Comparison of ENCODE assay signal across 8 cellular contexts in genomic region chr1:52365746-52366516, GRCh38. TPM values are rescaled to one million over a fixed set of nuclear protein-coding genes. Genes with fewer than 3 reads are reported as not detected.
A peak's percentile ranks its signal among the peaks of the same experiment; 100 is the strongest.
DNase-seq lines count a peak whose midpoint lies in the region; ATAC-seq and TF ChIP-seq lines count a peak whose summit lies in the region.

Gene CC2D1B (minus strand): TSS chr1:52366205. CDS start chr1:52364620, 1,585 bp downstream.

- H2AFZ ChIP-seq in H9 (ENCODE audit: low read length): no peak within 1 kb of the TSS

- ATAC-seq in stimulated activated naive CD8-positive, alpha-beta T cell treated with anti-CD3 and anti-CD28 coated beads, Interleukin-15, amount 100 ng/mL, for 72 hours: peak; percentile 95

- H2BK20ac ChIP-seq in H9 (ENCODE audit: low read depth, low read length, poor library complexity, severe bottlenecking): no peak within 1 kb of the TSS

- no peak within 1 kb of the TSS for H2BK15ac ChIP-seq in H9 (ENCODE audit: low read depth, low read length)

- peaks cover 8 to 34% (median 26%) of the 10 kb centered on the region in 3 experiments for H3K36me3 Mint-ChIP-seq in H9 (ENCODE audit: insufficient read depth in 1 of 3, low read depth in 3 of 3)
- peaks cover 22% of the 10 kb centered on the region for H3K36me3 Mint-ChIP-seq in nephron progenitor cell (ENCODE audit: low read depth)

- no peak within 1 kb of the TSS for H3K23ac ChIP-seq in H9 (ENCODE audit: insufficient read length, low read depth, low read length)

- TF ChIP-seq CTCF in H9 (conservative IDR thresholded peaks at IDR 0.05) (no peak), fibroblast of the aortic adventitia (IDR thresholded peaks at IDR 0.05; ENCODE audit: insufficient read depth, low read length) (no peak), nephron progenitor cell (IDR thresholded peaks at IDR 0.05) (no peak)

- no peak within 1 kb of the TSS for H4K91ac ChIP-seq in H9 (ENCODE audit: insufficient read length, low read depth, low read length)

- no peak within 1 kb of the TSS for H2BK12ac ChIP-seq in H9 (ENCODE audit: insufficient read length, low read depth, low read length)

- no peak within 1 kb of the TSS for H4K5ac ChIP-seq in H9 (ENCODE audit: insufficient read length, low read depth, low read length)

- H3K4me3 ChIP-seq in MG63 (peak within 1 kb of the TSS; percentile 71), fibroblast of the aortic adventitia (ENCODE audit: low read depth, low read length) (peak within 1 kb of the TSS; percentile 92)

- H3K4me2 ChIP-seq in H9 (ENCODE audit: insufficient read depth, insufficient read length, low read length): peak within 1 kb of the TSS; percentile 86

- H3K23me2 ChIP-seq in H9 (ENCODE audit: insufficient read length, low read depth, low read length, poor library complexity, severe bottlenecking): peaks cover 5% of the 10 kb centered on the region

- H3K14ac ChIP-seq in H9 (ENCODE audit: insufficient read depth, low read length): peak within 1 kb of the TSS; percentile 60

- no peaks in the 10 kb centered on the region for H3K9me3 ChIP-seq in H9 (ENCODE audit: control insufficient read depth, low read depth, low read length)
- no peaks in the 10 kb centered on the region for H3K9me3 ChIP-seq in MG63

- H3K27me3 Mint-ChIP-seq in H9 (ENCODE audit: low read depth): no peaks in the 10 kb centered on the region
- peaks cover 10% of the 10 kb centered on the region for H3K27me3 Mint-ChIP-seq in nephron progenitor cell (ENCODE audit: low read depth, poor library complexity)
- no peaks in the 10 kb centered on the region for H3K27me3 Mint-ChIP-seq in stimulated activated naive CD8-positive, alpha-beta T cell treated with anti-CD3 and anti-CD28 coated beads, Interleukin-15, amount 100 ng/mL, for 72 hours

- no peak within 1 kb of the TSS for H3K56ac ChIP-seq in H9 (ENCODE audit: insufficient read length, low read depth, low read length)

- H3K4me3 Mint-ChIP-seq in H9: peak within 1 kb of the TSS; percentile 89 to 91
- peak within 1 kb of the TSS; percentile 94 for H3K4me3 Mint-ChIP-seq in nephron progenitor cell
- peak within 1 kb of the TSS; percentile 87 to 95 for H3K4me3 Mint-ChIP-seq in stimulated activated naive CD8-positive, alpha-beta T cell treated with anti-CD3 and anti-CD28 coated beads, Interleukin-15, amount 100 ng/mL, for 72 hours

- H3K4me1 ChIP-seq in H9 (ENCODE audit: insufficient read depth, low read length): no peaks in the 10 kb centered on the region

- H3K9me3 Mint-ChIP-seq in H9 (no peaks in the 10 kb centered on the region), nephron progenitor cell (no peaks in the 10 kb centered on the region)
- H3K9me3 Mint-ChIP-seq in stimulated activated naive CD8-positive, alpha-beta T cell treated with anti-CD3 and anti-CD28 coated beads, Interleukin-15, amount 100 ng/mL, for 72 hours: no peaks in the 10 kb centered on the region

- DNase-seq in G401 (ENCODE audit: low spot score) (peak; percentile 96), H9 (peak; percentile 99), MG63 (peak; percentile 98), SHP77 treated with DMSO at 0.1 percent for 48 hours (lab: John Stamatoyannopoulos, UW) (peak; percentile 94), fibroblast of the aortic adventitia (ENCODE audit: low read depth) (peak; percentile 95), nephron progenitor cell (peak; percentile 100)
- peak; percentile 100 for DNase-seq in activated effector memory CD4-positive, alpha-beta T cell treated with anti-CD3 and anti-CD28 coated beads, Interleukin-2, amount 50 U/mL, for 16 hours
- DNase-seq in stimulated activated naive CD8-positive, alpha-beta T cell treated with anti-CD3 and anti-CD28 coated beads, Interleukin-15, amount 100 ng/mL, for 72 hours: peak; percentile 100

- in situ Hi-C loops in G401 (cut with HindIII; ENCODE audit: low sequenced_read_pairs): no loop called here

- no peak within 1 kb of the TSS for H2BK120ac ChIP-seq in H9 (ENCODE audit: low read depth, low read length, poor library complexity, severe bottlenecking)

- no peak within 1 kb of the TSS for H2BK5ac ChIP-seq in H9 (ENCODE audit: insufficient read length, low read length)

- no peaks in the 10 kb centered on the region for H3K79me2 ChIP-seq in H9 (ENCODE audit: insufficient read depth, low read length)

- H2AK5ac ChIP-seq in H9 (ENCODE audit: insufficient read length, low read length): no peak within 1 kb of the TSS

- no peak within 1 kb of the TSS for H4K8ac ChIP-seq in H9 (replicated peaks; ENCODE audit: insufficient read length, low read depth, low read length)

- H3K36me3 ChIP-seq in MG63: peaks cover 22% of the 10 kb centered on the region

- no peak within 1 kb of the TSS for H3T11ph ChIP-seq in H9 (ENCODE audit: low read length)

- peaks cover 28 to 29% of the 10 kb centered on the region in 2 experiments for H3K4me1 Mint-ChIP-seq in H9
- H3K4me1 Mint-ChIP-seq in nephron progenitor cell: peaks cover 43% of the 10 kb centered on the region
- peaks cover 48% of the 10 kb centered on the region for H3K4me1 Mint-ChIP-seq in stimulated activated naive CD8-positive, alpha-beta T cell treated with anti-CD3 and anti-CD28 coated beads, Interleukin-15, amount 100 ng/mL, for 72 hours

- H3K27ac Mint-ChIP-seq in H9 (peak within 1 kb of the TSS; percentile 48 to 94 (median 92); a peak in 6 of 7 replicates), nephron progenitor cell (peak within 1 kb of the TSS; percentile 96)
- peak within 1 kb of the TSS; percentile 95 to 98 for H3K27ac Mint-ChIP-seq in stimulated activated naive CD8-positive, alpha-beta T cell treated with anti-CD3 and anti-CD28 coated beads, Interleukin-15, amount 100 ng/mL, for 72 hours

- H3K18ac ChIP-seq in H9 (ENCODE audit: insufficient read length, low read depth, low read length): peak within 1 kb of the TSS; percentile 23

- H3K79me1 ChIP-seq in H9 (ENCODE audit: insufficient read depth, low read depth, low read length, poor library complexity, severe bottlenecking): no peaks in the 10 kb centered on the region

- no CpG with 5 or more reads among the region's 92 CpGs for WGBS in H9 (ENCODE audit: extremely low coverage, insufficient read length, low lambda C conversion rate)

- H3K27me3 ChIP-seq in H9 (ENCODE audit: insufficient read depth, low read length) (no peaks in the 10 kb centered on the region), MG63 (no peaks in the 10 kb centered on the region)

- H4K20me1 ChIP-seq in H9 (ENCODE audit: control insufficient read depth, insufficient read depth, insufficient read length): no peaks in the 10 kb centered on the region

- H3K27ac ChIP-seq in H9 (ENCODE audit: insufficient read length, low read depth, low read length): no peak within 1 kb of the TSS

- peak within 1 kb of the TSS; percentile 58 for H3K9ac ChIP-seq in H9 (ENCODE audit: extremely low read depth, insufficient read length, low read length)

- H3K4ac ChIP-seq in H9 (ENCODE audit: low read depth, low read length): no peak within 1 kb of the TSS

RNA-seq across cellular contexts. Expression of gene CC2D1B, which starts in this region (rescaled TPM):
- total RNA-seq in G401 (2014; rRNA removed; shearing (Covaris generic)): 25.9 and 37.3 TPM in 2 replicates
- total RNA-seq in H9 (2021) (21.7 and 24.3 TPM in 2 replicates), fibroblast of the aortic adventitia (ENCODE audit: low replicate concordance) (25.5 and 26.4 TPM in 2 replicates)
- total RNA-seq in MG63 (2014; rRNA removed; shearing (Covaris generic); ENCODE audit: low replicate concordance): 24.2 and 25.3 TPM in 2 replicates
